In the genomic region with DNA sequence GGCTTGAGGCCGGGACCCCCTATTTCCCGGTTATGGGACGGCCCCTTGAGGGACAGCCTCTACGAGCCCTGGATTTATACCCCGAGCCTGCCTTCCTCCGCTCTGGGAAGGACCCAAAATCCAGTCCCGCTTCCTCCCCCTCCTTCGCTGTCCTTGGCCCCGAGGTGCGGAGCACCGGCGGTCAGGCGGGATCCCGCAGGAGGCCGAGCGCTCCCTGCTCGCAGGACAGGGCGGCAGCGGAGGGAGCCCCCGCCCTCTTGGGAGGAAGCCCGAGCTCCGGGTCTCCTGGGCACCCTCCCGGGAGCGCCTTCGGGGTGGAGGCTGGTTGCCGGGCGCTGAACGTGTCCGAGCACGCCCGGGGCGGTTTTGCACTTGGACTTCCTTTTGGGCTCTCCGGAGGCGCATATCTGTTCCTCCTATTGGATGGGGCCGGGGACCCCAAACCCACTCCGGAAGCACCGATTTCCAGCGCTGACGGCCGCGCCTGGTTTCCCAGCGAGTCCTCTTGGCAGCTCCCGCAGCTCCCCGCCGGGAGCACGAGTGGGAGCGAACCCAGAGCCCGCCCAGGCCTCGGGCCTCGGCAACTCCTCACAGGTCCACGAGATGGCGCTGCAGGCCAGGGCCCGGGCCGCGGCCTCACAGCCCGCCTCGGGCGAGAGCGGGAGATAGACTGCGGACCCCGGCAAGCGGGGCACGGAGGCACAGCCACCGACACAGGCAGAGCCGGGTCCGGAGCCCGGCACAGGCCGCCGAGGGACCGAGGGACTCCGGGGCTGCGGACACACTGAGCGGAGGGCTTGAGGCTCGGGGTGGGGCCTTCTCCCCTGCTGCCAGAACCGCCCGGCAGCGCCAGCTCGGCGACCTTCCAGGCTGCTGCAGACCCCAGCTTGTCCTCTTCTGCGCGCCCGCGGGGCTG, we compare ENCODE assay signal across 1 cellular context.
A peak's percentile ranks its signal among the peaks of the same experiment; 100 is the strongest.
TF ChIP-seq lines count a peak whose summit lies in the region.

No MANE protein-coding gene starts in this region.

TF ChIP-seq in HEK293, 187 proteins besides CTCF, POLR2A, EP300 and RAD21 (continued from another document and continues in another):
- TF ChIP-seq, protein P1, sequence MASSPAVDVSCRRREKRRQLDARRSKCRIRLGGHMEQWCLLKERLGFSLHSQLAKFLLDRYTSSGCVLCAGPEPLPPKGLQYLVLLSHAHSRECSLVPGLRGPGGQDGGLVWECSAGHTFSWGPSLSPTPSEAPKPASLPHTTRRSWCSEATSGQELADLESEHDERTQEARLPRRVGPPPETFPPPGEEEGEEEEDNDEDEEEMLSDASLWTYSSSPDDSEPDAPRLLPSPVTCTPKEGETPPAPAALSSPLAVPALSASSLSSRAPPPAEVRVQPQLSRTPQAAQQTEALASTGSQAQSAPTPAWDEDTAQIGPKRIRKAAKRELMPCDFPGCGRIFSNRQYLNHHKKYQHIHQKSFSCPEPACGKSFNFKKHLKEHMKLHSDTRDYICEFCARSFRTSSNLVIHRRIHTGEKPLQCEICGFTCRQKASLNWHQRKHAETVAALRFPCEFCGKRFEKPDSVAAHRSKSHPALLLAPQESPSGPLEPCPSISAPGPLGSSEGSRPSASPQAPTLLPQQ (tag by site-specific recombination; IDR thresholded peaks at IDR 0.05): peak; percentile 80; the same call in 1 of the 2 replicates
- TF ChIP-seq ZNF37A (tag by site-specific recombination; IDR thresholded peaks at IDR 0.05): no peak
- TF ChIP-seq ZBTB1 (tag by site-specific recombination; IDR thresholded peaks at IDR 0.05): no peak
- no peak for TF ChIP-seq KLF10 (tag by site-specific recombination; IDR thresholded peaks at IDR 0.05)
- TF ChIP-seq EGR2 (tag by site-specific recombination; IDR thresholded peaks at IDR 0.05; ENCODE audit: low read depth): peak; percentile 42; the same call in 1 of the 2 replicates
- TF ChIP-seq RBAK (tag by site-specific recombination; IDR thresholded peaks at IDR 0.05): no peak
- no peak for TF ChIP-seq ZNF837 (tag by site-specific recombination; IDR thresholded peaks at IDR 0.05)
- no peak for TF ChIP-seq ZNF19 (tag by site-specific recombination; IDR thresholded peaks at IDR 0.05; ENCODE audit: low read depth)
- TF ChIP-seq ZNF302 (tag by site-specific recombination; IDR thresholded peaks at IDR 0.05; ENCODE audit: low read depth): no peak
- TF ChIP-seq ZNF654 (tag by site-specific recombination; IDR thresholded peaks at IDR 0.05; ENCODE audit: low read depth): peak; percentile 86
- no peak for TF ChIP-seq ZNF274 (IDR thresholded peaks at IDR 0.05; ENCODE audit: low read length)
- no peak for TF ChIP-seq ZNF274 (tag by site-specific recombination; IDR thresholded peaks at IDR 0.05; ENCODE audit: borderline replicate concordance)
- TF ChIP-seq, protein P2, sequence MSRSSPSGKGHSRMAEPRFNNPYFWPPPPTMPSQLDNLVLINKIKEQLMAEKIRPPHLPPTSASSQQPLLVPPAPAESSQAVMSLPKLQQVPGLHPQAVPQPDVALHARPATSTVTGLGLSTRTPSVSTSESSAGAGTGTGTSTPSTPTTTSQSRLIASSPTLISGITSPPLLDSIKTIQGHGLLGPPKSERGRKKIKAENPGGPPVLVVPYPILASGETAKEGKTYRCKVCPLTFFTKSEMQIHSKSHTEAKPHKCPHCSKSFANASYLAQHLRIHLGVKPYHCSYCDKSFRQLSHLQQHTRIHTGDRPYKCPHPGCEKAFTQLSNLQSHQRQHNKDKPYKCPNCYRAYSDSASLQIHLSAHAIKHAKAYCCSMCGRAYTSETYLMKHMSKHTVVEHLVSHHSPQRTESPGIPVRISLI (tag by site-specific recombination; IDR thresholded peaks at IDR 0.05): no peak
- TF ChIP-seq, protein P3, sequence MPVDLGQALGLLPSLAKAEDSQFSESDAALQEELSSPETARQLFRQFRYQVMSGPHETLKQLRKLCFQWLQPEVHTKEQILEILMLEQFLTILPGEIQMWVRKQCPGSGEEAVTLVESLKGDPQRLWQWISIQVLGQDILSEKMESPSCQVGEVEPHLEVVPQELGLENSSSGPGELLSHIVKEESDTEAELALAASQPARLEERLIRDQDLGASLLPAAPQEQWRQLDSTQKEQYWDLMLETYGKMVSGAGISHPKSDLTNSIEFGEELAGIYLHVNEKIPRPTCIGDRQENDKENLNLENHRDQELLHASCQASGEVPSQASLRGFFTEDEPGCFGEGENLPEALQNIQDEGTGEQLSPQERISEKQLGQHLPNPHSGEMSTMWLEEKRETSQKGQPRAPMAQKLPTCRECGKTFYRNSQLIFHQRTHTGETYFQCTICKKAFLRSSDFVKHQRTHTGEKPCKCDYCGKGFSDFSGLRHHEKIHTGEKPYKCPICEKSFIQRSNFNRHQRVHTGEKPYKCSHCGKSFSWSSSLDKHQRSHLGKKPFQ (tag by site-specific recombination; IDR thresholded peaks at IDR 0.05): no peak
- no peak for TF ChIP-seq ZNF776 (tag by site-specific recombination; IDR thresholded peaks at IDR 0.05; ENCODE audit: borderline replicate concordance)
- no peak for TF ChIP-seq ZNF155 (tag by site-specific recombination; IDR thresholded peaks at IDR 0.05)
- TF ChIP-seq, protein P4, sequence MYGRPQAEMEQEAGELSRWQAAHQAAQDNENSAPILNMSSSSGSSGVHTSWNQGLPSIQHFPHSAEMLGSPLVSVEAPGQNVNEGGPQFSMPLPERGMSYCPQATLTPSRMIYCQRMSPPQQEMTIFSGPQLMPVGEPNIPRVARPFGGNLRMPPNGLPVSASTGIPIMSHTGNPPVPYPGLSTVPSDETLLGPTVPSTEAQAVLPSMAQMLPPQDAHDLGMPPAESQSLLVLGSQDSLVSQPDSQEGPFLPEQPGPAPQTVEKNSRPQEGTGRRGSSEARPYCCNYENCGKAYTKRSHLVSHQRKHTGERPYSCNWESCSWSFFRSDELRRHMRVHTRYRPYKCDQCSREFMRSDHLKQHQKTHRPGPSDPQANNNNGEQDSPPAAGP (tag by site-specific recombination; IDR thresholded peaks at IDR 0.05): peak; percentile 76; the same call in 1 of the 2 replicates
- TF ChIP-seq ZIC2 (tag by site-specific recombination; IDR thresholded peaks at IDR 0.05): peak; percentile 34
- no peak for TF ChIP-seq ZNF404 (tag by site-specific recombination; IDR thresholded peaks at IDR 0.05)
- no peak for TF ChIP-seq ZNF521 (tag by site-specific recombination; IDR thresholded peaks at IDR 0.05)
- TF ChIP-seq ZNF24 (tag by site-specific recombination; IDR thresholded peaks at IDR 0.05): peak; percentile 48; the same call in 1 of the 2 replicates
- peak; percentile 45; the same call in 1 of the 2 replicates for TF ChIP-seq WT1 (tag by site-specific recombination; IDR thresholded peaks at IDR 0.05)
- TF ChIP-seq ZNF416 (tag by site-specific recombination; IDR thresholded peaks at IDR 0.05): no peak
- no peak for TF ChIP-seq ZNF221 (tag by site-specific recombination; IDR thresholded peaks at IDR 0.05; ENCODE audit: borderline replicate concordance)
- no peak for TF ChIP-seq ZNF184 (tag by site-specific recombination; IDR thresholded peaks at IDR 0.05)
- no peak for TF ChIP-seq GFI1B (tag by site-specific recombination; IDR thresholded peaks at IDR 0.05)
- 0 out of 2 replicates have a peak, but pooled peaks have one; percentile 14 for TF ChIP-seq GLIS2 (tag by site-specific recombination; IDR thresholded peaks at IDR 0.05)
- no peak for TF ChIP-seq ZNF701 (tag by site-specific recombination; IDR thresholded peaks at IDR 0.05)
- TF ChIP-seq ZNF529 (tag by site-specific recombination; IDR thresholded peaks at IDR 0.05; ENCODE audit: insufficient replicate concordance): no peak
- TF ChIP-seq, protein P5, sequence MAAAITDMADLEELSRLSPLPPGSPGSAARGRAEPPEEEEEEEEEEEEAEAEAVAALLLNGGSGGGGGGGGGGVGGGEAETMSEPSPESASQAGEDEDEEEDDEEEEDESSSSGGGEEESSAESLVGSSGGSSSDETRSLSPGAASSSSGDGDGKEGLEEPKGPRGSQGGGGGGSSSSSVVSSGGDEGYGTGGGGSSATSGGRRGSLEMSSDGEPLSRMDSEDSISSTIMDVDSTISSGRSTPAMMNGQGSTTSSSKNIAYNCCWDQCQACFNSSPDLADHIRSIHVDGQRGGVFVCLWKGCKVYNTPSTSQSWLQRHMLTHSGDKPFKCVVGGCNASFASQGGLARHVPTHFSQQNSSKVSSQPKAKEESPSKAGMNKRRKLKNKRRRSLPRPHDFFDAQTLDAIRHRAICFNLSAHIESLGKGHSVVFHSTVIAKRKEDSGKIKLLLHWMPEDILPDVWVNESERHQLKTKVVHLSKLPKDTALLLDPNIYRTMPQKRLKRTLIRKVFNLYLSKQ (tag by site-specific recombination; IDR thresholded peaks at IDR 0.05; ENCODE audit: borderline replicate concordance): no peak
- no peak for TF ChIP-seq ZNF121 (tag by site-specific recombination; IDR thresholded peaks at IDR 0.05)
- no peak for TF ChIP-seq ZNF157 (tag by site-specific recombination; IDR thresholded peaks at IDR 0.05)
- no peak for TF ChIP-seq ZNF747 (tag by site-specific recombination; IDR thresholded peaks at IDR 0.05)
- TF ChIP-seq ZNF610 (tag by site-specific recombination; IDR thresholded peaks at IDR 0.05; ENCODE audit: borderline replicate concordance): peak; percentile 53; the same call in 1 of the 2 replicates
- no peak for TF ChIP-seq MZF1 (tag by site-specific recombination; IDR thresholded peaks at IDR 0.05; ENCODE audit: borderline replicate concordance)
- no peak for TF ChIP-seq ZNF239 (tag by site-specific recombination; IDR thresholded peaks at IDR 0.05)
- no peak for TF ChIP-seq ZNF768 (tag by site-specific recombination; IDR thresholded peaks at IDR 0.05)
- TF ChIP-seq BCL11A (tag by site-specific recombination; IDR thresholded peaks at IDR 0.05; ENCODE audit: low read depth): no peak
- TF ChIP-seq TRIM28 (IDR thresholded peaks at IDR 0.05; ENCODE audit: borderline replicate concordance, low read length): no peak
- no peak for TF ChIP-seq ZNF146 (tag by site-specific recombination; IDR thresholded peaks at IDR 0.05)
- no peak for TF ChIP-seq ZNF248 (tag by site-specific recombination; IDR thresholded peaks at IDR 0.05)
- TF ChIP-seq, protein P6, sequence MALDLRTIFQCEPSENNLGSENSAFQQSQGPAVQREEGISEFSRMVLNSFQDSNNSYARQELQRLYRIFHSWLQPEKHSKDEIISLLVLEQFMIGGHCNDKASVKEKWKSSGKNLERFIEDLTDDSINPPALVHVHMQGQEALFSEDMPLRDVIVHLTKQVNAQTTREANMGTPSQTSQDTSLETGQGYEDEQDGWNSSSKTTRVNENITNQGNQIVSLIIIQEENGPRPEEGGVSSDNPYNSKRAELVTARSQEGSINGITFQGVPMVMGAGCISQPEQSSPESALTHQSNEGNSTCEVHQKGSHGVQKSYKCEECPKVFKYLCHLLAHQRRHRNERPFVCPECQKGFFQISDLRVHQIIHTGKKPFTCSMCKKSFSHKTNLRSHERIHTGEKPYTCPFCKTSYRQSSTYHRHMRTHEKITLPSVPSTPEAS (tag by site-specific recombination; IDR thresholded peaks at IDR 0.05): no peak
- TF ChIP-seq, protein P7, sequence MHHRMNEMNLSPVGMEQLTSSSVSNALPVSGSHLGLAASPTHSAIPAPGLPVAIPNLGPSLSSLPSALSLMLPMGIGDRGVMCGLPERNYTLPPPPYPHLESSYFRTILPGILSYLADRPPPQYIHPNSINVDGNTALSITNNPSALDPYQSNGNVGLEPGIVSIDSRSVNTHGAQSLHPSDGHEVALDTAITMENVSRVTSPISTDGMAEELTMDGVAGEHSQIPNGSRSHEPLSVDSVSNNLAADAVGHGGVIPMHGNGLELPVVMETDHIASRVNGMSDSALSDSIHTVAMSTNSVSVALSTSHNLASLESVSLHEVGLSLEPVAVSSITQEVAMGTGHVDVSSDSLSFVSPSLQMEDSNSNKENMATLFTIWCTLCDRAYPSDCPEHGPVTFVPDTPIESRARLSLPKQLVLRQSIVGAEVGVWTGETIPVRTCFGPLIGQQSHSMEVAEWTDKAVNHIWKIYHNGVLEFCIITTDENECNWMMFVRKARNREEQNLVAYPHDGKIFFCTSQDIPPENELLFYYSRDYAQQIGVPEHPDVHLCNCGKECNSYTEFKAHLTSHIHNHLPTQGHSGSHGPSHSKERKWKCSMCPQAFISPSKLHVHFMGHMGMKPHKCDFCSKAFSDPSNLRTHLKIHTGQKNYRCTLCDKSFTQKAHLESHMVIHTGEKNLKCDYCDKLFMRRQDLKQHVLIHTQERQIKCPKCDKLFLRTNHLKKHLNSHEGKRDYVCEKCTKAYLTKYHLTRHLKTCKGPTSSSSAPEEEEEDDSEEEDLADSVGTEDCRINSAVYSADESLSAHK (tag by site-specific recombination; IDR thresholded peaks at IDR 0.05): no peak
- TF ChIP-seq ZNF626 (tag by site-specific recombination; IDR thresholded peaks at IDR 0.05): no peak
- TF ChIP-seq ZNF660 (tag by site-specific recombination; IDR thresholded peaks at IDR 0.05): peak; percentile 81; the same call in 1 of the 2 replicates
- TF ChIP-seq, protein P8, sequence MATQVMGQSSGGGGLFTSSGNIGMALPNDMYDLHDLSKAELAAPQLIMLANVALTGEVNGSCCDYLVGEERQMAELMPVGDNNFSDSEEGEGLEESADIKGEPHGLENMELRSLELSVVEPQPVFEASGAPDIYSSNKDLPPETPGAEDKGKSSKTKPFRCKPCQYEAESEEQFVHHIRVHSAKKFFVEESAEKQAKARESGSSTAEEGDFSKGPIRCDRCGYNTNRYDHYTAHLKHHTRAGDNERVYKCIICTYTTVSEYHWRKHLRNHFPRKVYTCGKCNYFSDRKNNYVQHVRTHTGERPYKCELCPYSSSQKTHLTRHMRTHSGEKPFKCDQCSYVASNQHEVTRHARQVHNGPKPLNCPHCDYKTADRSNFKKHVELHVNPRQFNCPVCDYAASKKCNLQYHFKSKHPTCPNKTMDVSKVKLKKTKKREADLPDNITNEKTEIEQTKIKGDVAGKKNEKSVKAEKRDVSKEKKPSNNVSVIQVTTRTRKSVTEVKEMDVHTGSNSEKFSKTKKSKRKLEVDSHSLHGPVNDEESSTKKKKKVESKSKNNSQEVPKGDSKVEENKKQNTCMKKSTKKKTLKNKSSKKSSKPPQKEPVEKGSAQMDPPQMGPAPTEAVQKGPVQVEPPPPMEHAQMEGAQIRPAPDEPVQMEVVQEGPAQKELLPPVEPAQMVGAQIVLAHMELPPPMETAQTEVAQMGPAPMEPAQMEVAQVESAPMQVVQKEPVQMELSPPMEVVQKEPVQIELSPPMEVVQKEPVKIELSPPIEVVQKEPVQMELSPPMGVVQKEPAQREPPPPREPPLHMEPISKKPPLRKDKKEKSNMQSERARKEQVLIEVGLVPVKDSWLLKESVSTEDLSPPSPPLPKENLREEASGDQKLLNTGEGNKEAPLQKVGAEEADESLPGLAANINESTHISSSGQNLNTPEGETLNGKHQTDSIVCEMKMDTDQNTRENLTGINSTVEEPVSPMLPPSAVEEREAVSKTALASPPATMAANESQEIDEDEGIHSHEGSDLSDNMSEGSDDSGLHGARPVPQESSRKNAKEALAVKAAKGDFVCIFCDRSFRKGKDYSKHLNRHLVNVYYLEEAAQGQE (tag by site-specific recombination; IDR thresholded peaks at IDR 0.05): no peak
- TF ChIP-seq ZNF391 (tag by site-specific recombination; IDR thresholded peaks at IDR 0.05; ENCODE audit: borderline replicate concordance, low read depth): peak; percentile 61; the same call in 1 of the 2 replicates
- TF ChIP-seq ZNF560 (tag by site-specific recombination; IDR thresholded peaks at IDR 0.05; ENCODE audit: borderline replicate concordance): no peak
